Comparison of ENCODE assay signal across 25 cellular contexts in genomic region chr1:165912638-165913037, GRCh38.
"Had no signal": no experiment of that assay in that cellular context is flagged by ENCODE, and none has a peak within 500 bp of the region (broad histone marks: within the 10 kb centered on the region; RNA-seq: fewer than 3 reads in every experiment).

No MANE protein-coding gene starts in this region.

- H3K27ac Mint-ChIP-seq: activated CD8-positive, alpha-beta T cell treated with anti-CD3 and anti-CD28 coated beads, Interleukin-2, amount 10 ng/mL, durations not matched to agents 7 days and 5 days; activated naive CD4-positive, alpha-beta T cell treated with anti-CD3 and anti-CD28 coated beads, Interleukin-2, amount 50 U/mL, for 72 hours; activated T-helper 17 cell treated with anti-CD3 and anti-CD28 coated beads, Interleukin-2, amount 50 U/mL, for 72 hours; natural killer cell; progenitor cell of endocrine pancreas; stimulated activated memory B cell treated with anti-CD40 and anti-IgM and Interleukin-4, amounts not matched to agents 10 μg/mL and 1 μg/mL and 100 μg/mL, for 72 hours; type B pancreatic cell had no signal

- H3K4me1 ChIP-seq: foreskin keratinocyte had no signal

- H3K9me3 Mint-ChIP-seq: activated naive CD4-positive, alpha-beta T cell treated with anti-CD3 and anti-CD28 coated beads, Interleukin-2, amount 50 U/mL, for 72 hours; activated T-helper 17 cell treated with anti-CD3 and anti-CD28 coated beads, Interleukin-2, amount 50 U/mL, for 72 hours; brain; natural killer cell; stimulated activated memory B cell treated with anti-CD40 and anti-IgM and Interleukin-4, amounts not matched to agents 10 μg/mL and 1 μg/mL and 100 μg/mL, for 72 hours; type B pancreatic cell had no signal

- H3K27ac ChIP-seq: foreskin keratinocyte, left ventricle myocardium inferior, sigmoid colon, vagina, VCaP had no signal

- H3K4me3 ChIP-seq: left ventricle myocardium inferior, sigmoid colon, smooth muscle cell, stomach, vagina had no signal

- H3K4me2 ChIP-seq: smooth muscle cell had no signal

- ATAC-seq: activated CD8-positive, alpha-beta T cell treated with anti-CD3 and anti-CD28 coated beads, Interleukin-2, amount 10 ng/mL, durations not matched to agents 7 days and 5 days; activated naive CD4-positive, alpha-beta T cell treated with anti-CD3 and anti-CD28 coated beads, Interleukin-2, amount 50 U/mL, for 72 hours; activated T-helper 17 cell treated with anti-CD3 and anti-CD28 coated beads, Interleukin-2, amount 50 U/mL, for 72 hours; foreskin keratinocyte; natural killer cell; stimulated activated memory B cell treated with anti-CD40 and anti-IgM and Interleukin-4, amounts not matched to agents 10 μg/mL and 1 μg/mL and 100 μg/mL, for 72 hours had no signal

- H3K27me3 Mint-ChIP-seq: activated T-helper 17 cell treated with anti-CD3 and anti-CD28 coated beads, Interleukin-2, amount 50 U/mL, for 72 hours; brain; progenitor cell of endocrine pancreas; stimulated activated memory B cell treated with anti-CD40 and anti-IgM and Interleukin-4, amounts not matched to agents 10 μg/mL and 1 μg/mL and 100 μg/mL, for 72 hours; type B pancreatic cell had no signal

- H3K4me3 Mint-ChIP-seq: activated CD8-positive, alpha-beta T cell treated with anti-CD3 and anti-CD28 coated beads, Interleukin-2, amount 10 ng/mL, durations not matched to agents 7 days and 5 days; activated T-helper 17 cell treated with anti-CD3 and anti-CD28 coated beads, Interleukin-2, amount 50 U/mL, for 72 hours; brain; natural killer cell; stimulated activated memory B cell treated with anti-CD40 and anti-IgM and Interleukin-4, amounts not matched to agents 10 μg/mL and 1 μg/mL and 100 μg/mL, for 72 hours; type B pancreatic cell had no signal

- H3K4me1 Mint-ChIP-seq: activated T-helper 17 cell treated with anti-CD3 and anti-CD28 coated beads, Interleukin-2, amount 50 U/mL, for 72 hours had no signal

- DNase-seq: activated CD4-positive, alpha-beta T cell treated with anti-CD3 and anti-CD28 coated beads, Interleukin-2, amount 50 U/mL, for 1 hour; activated CD4-positive, CD25-positive, alpha-beta regulatory T cell treated with anti-CD3 and anti-CD28 coated beads, Interleukin-2, amount 50 U/mL, for 72 hours; activated CD8-positive, alpha-beta T cell treated with anti-CD3 and anti-CD28 coated beads, Interleukin-2, amount 10 ng/mL, durations not matched to agents 7 days and 5 days; activated T-cell treated with anti-CD3 and anti-CD28 coated beads, Interleukin-2, amount 50 U/mL, for 1 hour; aorta; caudate nucleus; dermis blood vessel endothelial cell; effector CD8-positive, alpha-beta T cell; foreskin keratinocyte; left ventricle myocardium inferior; midbrain; natural killer cell; retina; sigmoid colon; stimulated activated CD4-positive, alpha-beta T cell treated with anti-CD3 and anti-CD28 coated beads, Interleukin-15, amount 100 ng/mL, for 24 hours; stomach had no signal

- H3K9me3 ChIP-seq: left ventricle myocardium inferior, sigmoid colon, stomach, vagina had no signal

- H3K36me3 Mint-ChIP-seq: natural killer cell had no signal

- H3K27me3 ChIP-seq: foreskin keratinocyte, sigmoid colon, stomach, vagina had no signal
